1 cellular context compared by ENCODE assay signal in genomic region chr10:131567279-131568162, GRCh38.
TF ChIP-seq lines count a peak whose summit lies in the region.

No MANE protein-coding gene starts in this region.

TF ChIP-seq in H1, 55 proteins besides CTCF, POLR2A, EP300 and RAD21 (continued from another document):
- TF ChIP-seq SIX5 (IDR thresholded peaks at IDR 0.05; ENCODE audit: low read depth, low read length) (no peak), SUZ12 (IDR thresholded peaks at IDR 0.05; ENCODE audit: low read length) (no peak), EZH2 (IDR thresholded peaks at IDR 0.05; ENCODE audit: low read depth, low read length, severe bottlenecking) (no peak), KDM5A (IDR thresholded peaks at IDR 0.05; ENCODE audit: low read length) (no peak), E2F6 (IDR thresholded peaks at IDR 0.05) (no peak)
